ENCODE assay signal across 24 cellular contexts in genomic region chr20:2065111-2065510, GRCh38.
"Had no signal": no experiment of that assay in that cellular context is flagged by ENCODE, and none has a peak within 500 bp of the region (broad histone marks: within the 10 kb centered on the region; RNA-seq: fewer than 3 reads in every experiment).

No MANE protein-coding gene starts in this region.

- H3K27ac ChIP-seq: foreskin keratinocyte, gastroesophageal sphincter, heart right ventricle, lower lobe of right lung, ovary, right atrium auricular region, sigmoid colon, stomach, thyroid gland, vagina had no signal

- FAIRE-seq: endometrium had no signal

- H3K27me3 ChIP-seq: ovary, right atrium auricular region, vagina had no signal

- H3K36me3 ChIP-seq: gastroesophageal sphincter, heart right ventricle, lower lobe of right lung, ovary, right atrium auricular region, sigmoid colon, stomach, thyroid gland, vagina had no signal

- H3K4me1 ChIP-seq: foreskin keratinocyte, gastroesophageal sphincter, heart right ventricle, lower lobe of right lung, right atrium auricular region, sigmoid colon, stomach, thyroid gland, vagina had no signal

- H3K4me3 ChIP-seq: gastroesophageal sphincter, heart right ventricle, lower lobe of right lung, ovary, right atrium auricular region, sigmoid colon, stomach, thyroid gland, vagina had no signal

- DNase-seq: cortex of kidney; effector memory CD8-positive, alpha-beta T cell; heart right ventricle; hippocampal formation; immature natural killer cell; islet precursor cell; left ventricle myocardium superior; lower lobe of right lung; natural killer cell; occipital lobe; ovary; sigmoid colon; stimulated activated CD4-positive, alpha-beta T cell treated with anti-CD3 and anti-CD28 coated beads, Interleukin-2, amount 100 ng/mL, for 24 hours; stimulated activated CD4-positive, alpha-beta T cell treated with anti-CD3 and anti-CD28 coated beads, Interleukin-4, amount 100 ng/mL, for 24 hours; stimulated activated naive CD4-positive, alpha-beta T cell treated with Interleukin-2 at 50 U/mL for 16 hours; stomach; thyroid gland; trophoblast cell had no signal

- H3K9me3 ChIP-seq: gastroesophageal sphincter, heart right ventricle, lower lobe of right lung, ovary, right atrium auricular region, sigmoid colon, stomach, thyroid gland, vagina had no signal

- ATAC-seq: effector memory CD8-positive, alpha-beta T cell; foreskin keratinocyte; gastroesophageal sphincter; heart right ventricle; left ventricle myocardium superior; lower lobe of right lung; natural killer cell; stimulated activated effector memory CD8-positive, alpha-beta T cell treated with anti-CD3 and anti-CD28 coated beads, Interleukin-12 subunit alpha, Interleukin-12 subunit beta, amount 100 ng/mL, for 72 hours had no signal
